ENCODE assay signal across 8 cellular contexts in the genomic region with DNA sequence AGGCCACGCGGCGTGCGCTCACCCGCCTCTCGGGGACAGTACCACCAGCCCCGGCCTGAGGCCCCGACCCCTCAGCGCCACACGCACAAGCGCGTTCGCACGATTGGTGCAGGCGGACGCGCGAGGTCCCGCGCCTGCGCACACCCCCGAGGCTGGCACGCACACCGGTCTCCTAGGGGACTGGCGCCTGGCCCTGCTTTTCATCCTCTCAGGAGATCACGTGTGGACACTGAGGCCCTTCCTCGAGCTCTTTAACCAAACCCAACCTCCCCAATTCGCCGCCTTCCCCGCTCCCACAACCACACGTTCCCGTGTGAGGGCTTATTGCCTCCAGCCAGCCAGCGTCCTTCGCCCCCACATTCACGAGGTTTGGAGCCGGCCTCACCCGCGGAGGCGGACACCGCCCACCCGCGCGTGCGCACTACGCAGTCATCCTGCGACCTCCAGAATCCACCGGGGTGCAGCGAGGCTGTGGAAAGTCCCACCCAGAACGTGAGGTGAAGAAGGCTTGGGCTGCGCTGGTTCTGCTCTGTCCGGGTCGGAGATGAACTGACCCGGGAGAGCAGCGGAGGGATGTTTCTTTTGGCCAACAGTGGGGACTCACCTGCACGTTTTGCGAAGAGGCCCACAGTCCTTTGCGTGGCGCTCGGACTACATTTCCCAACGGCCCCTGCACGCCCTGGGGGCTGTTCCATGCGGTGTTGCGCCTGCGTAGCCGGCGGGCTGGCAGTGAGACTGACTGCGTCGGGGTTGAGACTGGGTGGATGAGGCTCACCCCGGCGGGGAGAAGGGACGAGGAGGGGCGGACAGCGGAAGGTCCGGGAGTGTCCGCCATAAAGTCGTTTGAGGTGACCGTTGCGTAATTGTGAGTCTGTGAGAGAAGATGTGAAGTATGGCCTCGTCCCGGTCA. TPM values are rescaled to one million over a fixed set of nuclear protein-coding genes. Genes with fewer than 3 reads are reported as not detected.
DNase-seq lines count a peak whose midpoint lies in the region; ATAC-seq, FAIRE-seq and TF ChIP-seq lines count a peak whose summit lies in the region.

No MANE protein-coding gene starts in this region.

- peaks cover 18% of the 10 kb centered on the region for H3K79me2 ChIP-seq in parathyroid adenoma

- H3K27me3 ChIP-seq in parathyroid adenoma (ENCODE audit: control insufficient read depth, insufficient read depth, low read length) (no peaks in the 10 kb centered on the region), tibial artery (no peaks in the 10 kb centered on the region)

- H3K27ac ChIP-seq in parathyroid adenoma = peak overlapping the region; percentile 70
- peak overlapping the region; percentile 77 to 82 for H3K27ac ChIP-seq in tibial artery

- DNase-seq in GM04503 (ENCODE audit: low read depth) (peak; percentile 68), RCC 7860 (ENCODE audit: low spot score) (peak; percentile 64), Right ventricle myocardium superior (peak; percentile 95), tibial artery (peak; percentile 86 to 94), LoVo (ENCODE audit: low spot score) (no peak)
- peak; percentile 62 for DNase-seq in activated naive CD8-positive, alpha-beta T cell treated with anti-CD3 and anti-CD28 coated beads, Interleukin-2, amount 50 U/mL, for 24 hours

- intact Hi-C loops in Right ventricle myocardium superior (cut with DNase I) = no loop called here
- intact Hi-C loops in tibial artery (cut with DNase I; ENCODE audit: low total_unique reads) = no loop called here

- H3K36me3 Mint-ChIP-seq in activated naive CD8-positive, alpha-beta T cell treated with anti-CD3 and anti-CD28 coated beads, Interleukin-2, amount 50 U/mL, for 24 hours (ENCODE audit: low read depth) = peaks cover 48% of the 10 kb centered on the region

- peak overlapping the region; percentile 100 for H3K4me2 ChIP-seq in parathyroid adenoma (ENCODE audit: low read length)

- peak overlapping the region; percentile 90 for H3K4me3 Mint-ChIP-seq in activated naive CD8-positive, alpha-beta T cell treated with anti-CD3 and anti-CD28 coated beads, Interleukin-2, amount 50 U/mL, for 24 hours

- no peaks in the 10 kb centered on the region for H3K9me3 ChIP-seq in parathyroid adenoma (ENCODE audit: control insufficient read depth, low read length)
- peaks cover 0 to 51% (median 26%) of the 10 kb centered on the region in 3 donors for H3K9me3 ChIP-seq in tibial artery

- peaks cover 20% of the 10 kb centered on the region for H3K4me1 Mint-ChIP-seq in activated naive CD8-positive, alpha-beta T cell treated with anti-CD3 and anti-CD28 coated beads, Interleukin-2, amount 50 U/mL, for 24 hours

- ATAC-seq in activated naive CD8-positive, alpha-beta T cell treated with anti-CD3 and anti-CD28 coated beads, Interleukin-2, amount 50 U/mL, for 24 hours = peak; percentile 87
- ATAC-seq in Right ventricle myocardium superior (ENCODE audit: poor library complexity) (peak; percentile 97), GM19397 (IDR thresholded peaks at IDR 0.05; ENCODE audit: unreplicated experiment) (no peak)

- peak overlapping the region; percentile 85 for H2AFZ ChIP-seq in parathyroid adenoma

- H3K9ac ChIP-seq in parathyroid adenoma = no peak overlapping the region

- H3K36me3 ChIP-seq in parathyroid adenoma (ENCODE audit: control insufficient read depth, insufficient read depth, low read length) (no peaks in the 10 kb centered on the region), tibial artery (peaks cover 21 to 36% (median 28%) of the 10 kb centered on the region in 3 donors)

- TF ChIP-seq CTCF in parathyroid adenoma (IDR thresholded peaks at IDR 0.05) = no peak
- TF ChIP-seq CTCF in tibial artery (IDR thresholded peaks at IDR 0.05) = no peak

- H3K9me3 Mint-ChIP-seq in activated naive CD8-positive, alpha-beta T cell treated with anti-CD3 and anti-CD28 coated beads, Interleukin-2, amount 50 U/mL, for 24 hours = peaks cover 60% of the 10 kb centered on the region

- H3K27ac Mint-ChIP-seq in activated naive CD8-positive, alpha-beta T cell treated with anti-CD3 and anti-CD28 coated beads, Interleukin-2, amount 50 U/mL, for 24 hours = peak overlapping the region; percentile 90

- H3K4me1 ChIP-seq in parathyroid adenoma (no peaks in the 10 kb centered on the region), tibial artery (peaks cover 0 to 22% (median 16%) of the 10 kb centered on the region in 4 donors)

- no peak for FAIRE-seq in RCC 7860 (lab: Jason Lieb, UNC)

- peaks cover 18% of the 10 kb centered on the region for H3K27me3 Mint-ChIP-seq in activated naive CD8-positive, alpha-beta T cell treated with anti-CD3 and anti-CD28 coated beads, Interleukin-2, amount 50 U/mL, for 24 hours

- H3K4me3 ChIP-seq in parathyroid adenoma (ENCODE audit: low read depth, low read length) = peak overlapping the region; percentile 96
- peak overlapping the region; percentile 65 to 81 for H3K4me3 ChIP-seq in tibial artery

RNA-seq across cellular contexts. Expression of gene ZNF667, which starts 0.5 kb away (rescaled TPM):
- total RNA-seq in Right ventricle myocardium superior = 5.0 TPM

RNA-seq across cellular contexts. Expression of gene ZNF471, which starts 30.0 kb away (rescaled TPM):
- total RNA-seq in Right ventricle myocardium superior = 6.2 TPM
